Comparison of ENCODE assay signal across 1 cellular context in genomic region chr17:76872874-76873221, GRCh38.
A peak's percentile ranks its signal among the peaks of the same experiment; 100 is the strongest.
TF ChIP-seq lines count a peak whose summit lies in the region.

No MANE protein-coding gene starts in this region.

TF ChIP-seq in GM12891, 5 proteins besides CTCF, POLR2A, EP300 and RAD21:
- peak; percentile 52 for TF ChIP-seq SPI1 (IDR thresholded peaks at IDR 0.05; ENCODE audit: low read depth, low read length)
- no peak for TF ChIP-seq POLR2AphosphoS5 (IDR thresholded peaks at IDR 0.05; ENCODE audit: low read depth, low read length)
TF ChIP-seq in GM12891: peak in this region for 1.
